In genomic region chr12:119804011-119804641, GRCh38 we compare ENCODE assay signal across 7 cellular contexts.
DNase-seq lines count a peak whose midpoint lies in the region; ATAC-seq and TF ChIP-seq lines count a peak whose summit lies in the region.

No MANE protein-coding gene starts in this region.

- H4K91ac ChIP-seq in H9 (ENCODE audit: insufficient read length, low read depth, low read length): no peak overlapping the region

- no peak overlapping the region for H2BK120ac ChIP-seq in H9 (ENCODE audit: low read depth, low read length, poor library complexity, severe bottlenecking)

- H3K9me3 Mint-ChIP-seq in H9: peaks cover 10 to 17% of the 10 kb centered on the region in 2 experiments; a peak in 3 of 5 replicates

- H2AK5ac ChIP-seq in H9 (ENCODE audit: insufficient read length, low read length): no peak overlapping the region

- no peaks in the 10 kb centered on the region for H3K9me2 ChIP-seq in OCI-LY7 (ENCODE audit: insufficient read depth, low read length)

- CTCF ChIA-PET in OCI-LY7 (lab: Charles Lee; ENCODE audit: unreplicated experiment): no interaction called here

- H3K27ac ChIP-seq in H9 (ENCODE audit: insufficient read length, low read depth, low read length) (no peak overlapping the region), OCI-LY7 (ENCODE audit: low read depth, low read length, poor library complexity, severe bottlenecking) (no peak overlapping the region), epithelial cell of prostate (no peak overlapping the region)

- DNase-seq in H9: peak; percentile 93
- DNase-seq in OCI-LY7 (ENCODE audit: low spot score): no peak
- peak; percentile 16 for DNase-seq in epithelial cell of prostate (ENCODE audit: low read depth, low spot score)
- DNase-seq in midbrain (lab: John Stamatoyannopoulos, UW): peak; percentile 75
- DNase-seq in stimulated activated CD8-positive, alpha-beta memory T cell treated with anti-CD3 and anti-CD28 coated beads, Interleukin-4, amount 100 ng/mL, for 48 hours: no peak

- no peak overlapping the region for H3K18ac ChIP-seq in H9 (ENCODE audit: insufficient read length, low read depth, low read length)

- H2BK5ac ChIP-seq in H9 (ENCODE audit: insufficient read length, low read length): no peak overlapping the region

- H3K9me3 ChIP-seq in H9 (ENCODE audit: control insufficient read depth, low read depth, low read length): no peaks in the 10 kb centered on the region
- peaks cover 10% of the 10 kb centered on the region; the same call in 1 of the 2 replicates for H3K9me3 ChIP-seq in OCI-LY7 (ENCODE audit: low read length)

- POLR2A ChIA-PET in OCI-LY7 (lab: Charles Lee): no interaction called here

- H3K36me3 ChIP-seq in OCI-LY7 (ENCODE audit: insufficient read depth, low read length): peaks cover 78% of the 10 kb centered on the region

- H2BK15ac ChIP-seq in H9 (ENCODE audit: low read depth, low read length): no peak overlapping the region

- ATAC-seq in GM21825 (IDR thresholded peaks at IDR 0.05; ENCODE audit: unreplicated experiment) (no peak), GM21526 (IDR thresholded peaks at IDR 0.05; ENCODE audit: low FRiP score, unreplicated experiment) (no peak)

- peak overlapping the region; percentile 62 to 67 for H3K4me3 Mint-ChIP-seq in H9

- WGBS in H9 (ENCODE audit: extremely low coverage, insufficient read length, low lambda C conversion rate): no CpG with 5 or more reads among the region's 32 CpGs

- peaks cover 24 to 38% (median 34%) of the 10 kb centered on the region in 3 experiments for H3K36me3 Mint-ChIP-seq in H9 (ENCODE audit: insufficient read depth in 1 of 3, low read depth in 3 of 3)

- H2BK12ac ChIP-seq in H9 (ENCODE audit: insufficient read length, low read depth, low read length): no peak overlapping the region

- H3K4me3 ChIP-seq in OCI-LY7 (ENCODE audit: low read depth, low read length, poor library complexity, severe bottlenecking): no peak overlapping the region

- H3K4me2 ChIP-seq in H9 (ENCODE audit: insufficient read depth, insufficient read length, low read length): peak overlapping the region; percentile 18
- H3K4me2 ChIP-seq in OCI-LY7 (ENCODE audit: low read length): no peak overlapping the region

- BruUV-seq in OCI-LY7 (replicated peaks; lab: Mats Ljungman, UMichigan): no TSS peak

- H3K27me3 ChIP-seq in H9 (ENCODE audit: insufficient read depth, low read length): no peaks in the 10 kb centered on the region

- H3K23me2 ChIP-seq in H9 (ENCODE audit: insufficient read length, low read depth, low read length, poor library complexity, severe bottlenecking): peaks cover 6% of the 10 kb centered on the region

- H3K56ac ChIP-seq in H9 (ENCODE audit: insufficient read length, low read depth, low read length): no peak overlapping the region

- H4K8ac ChIP-seq in H9 (replicated peaks; ENCODE audit: insufficient read length, low read depth, low read length): no peak overlapping the region

- no peaks in the 10 kb centered on the region for H4K20me1 ChIP-seq in H9 (ENCODE audit: control insufficient read depth, insufficient read depth, insufficient read length)
- no peaks in the 10 kb centered on the region for H4K20me1 ChIP-seq in OCI-LY7 (ENCODE audit: insufficient read depth, low read length)

- no peak overlapping the region for H3K4ac ChIP-seq in H9 (ENCODE audit: low read depth, low read length)

- H2AFZ ChIP-seq in H9 (ENCODE audit: low read length) (no peak overlapping the region), OCI-LY7 (ENCODE audit: low read length) (no peak overlapping the region)

- no peak overlapping the region for H3K14ac ChIP-seq in H9 (ENCODE audit: insufficient read depth, low read length)

- peak overlapping the region; percentile 36 to 82 (median 45); a peak in 3 of 7 replicates for H3K27ac Mint-ChIP-seq in H9

- no peaks in the 10 kb centered on the region for H3K27me3 Mint-ChIP-seq in H9 (ENCODE audit: low read depth)

- H3K4me1 ChIP-seq in H9 (ENCODE audit: insufficient read depth, low read length) (peaks cover 4% of the 10 kb centered on the region; the same call in 1 of the 2 replicates), OCI-LY7 (ENCODE audit: insufficient read depth, low read length, poor library complexity, severe bottlenecking) (no peaks in the 10 kb centered on the region)

- peaks cover 22 to 27% of the 10 kb centered on the region in 2 experiments for H3K4me1 Mint-ChIP-seq in H9

- H4K5ac ChIP-seq in H9 (ENCODE audit: insufficient read length, low read depth, low read length): no peak overlapping the region

- no peak overlapping the region for H3T11ph ChIP-seq in H9 (ENCODE audit: low read length)

- no peaks in the 10 kb centered on the region for H3K79me1 ChIP-seq in H9 (ENCODE audit: insufficient read depth, low read depth, low read length, poor library complexity, severe bottlenecking)

- intact Hi-C loops in OCI-LY7 (cut with micrococcal nuclease; ENCODE audit: unreplicated experiment): no loop called here

- no peaks in the 10 kb centered on the region for H3K79me2 ChIP-seq in H9 (ENCODE audit: insufficient read depth, low read length)
- H3K79me2 ChIP-seq in OCI-LY7 (ENCODE audit: insufficient read depth, low read depth, low read length): no peaks in the 10 kb centered on the region

- H3K23ac ChIP-seq in H9 (ENCODE audit: insufficient read length, low read depth, low read length): no peak overlapping the region

- H3K9ac ChIP-seq in H9 (ENCODE audit: extremely low read depth, insufficient read length, low read length): no peak overlapping the region

- TF ChIP-seq CTCF in H9 (conservative IDR thresholded peaks at IDR 0.05) (peak; percentile 72), OCI-LY7 (conservative IDR thresholded peaks at IDR 0.05; ENCODE audit: low read length) (0 out of 2 replicates have a peak, but pooled peaks have one; percentile 13)

- H2BK20ac ChIP-seq in H9 (ENCODE audit: low read depth, low read length, poor library complexity, severe bottlenecking): no peak overlapping the region

Comparison
In these comparisons a context has a peak if more than half of its experiments do, and no peak if none do; other contexts are left out.
1. DNase-seq: peak in H9 (single experiment), epithelial cell of prostate (single experiment) and midbrain (single experiment); none in OCI-LY7 (single experiment) and stimulated activated CD8-positive, alpha-beta memory T cell treated with anti-CD3 and anti-CD28 coated beads, Interleukin-4, amount 100 ng/mL, for 48 hours (single experiment).